In the genomic region with DNA sequence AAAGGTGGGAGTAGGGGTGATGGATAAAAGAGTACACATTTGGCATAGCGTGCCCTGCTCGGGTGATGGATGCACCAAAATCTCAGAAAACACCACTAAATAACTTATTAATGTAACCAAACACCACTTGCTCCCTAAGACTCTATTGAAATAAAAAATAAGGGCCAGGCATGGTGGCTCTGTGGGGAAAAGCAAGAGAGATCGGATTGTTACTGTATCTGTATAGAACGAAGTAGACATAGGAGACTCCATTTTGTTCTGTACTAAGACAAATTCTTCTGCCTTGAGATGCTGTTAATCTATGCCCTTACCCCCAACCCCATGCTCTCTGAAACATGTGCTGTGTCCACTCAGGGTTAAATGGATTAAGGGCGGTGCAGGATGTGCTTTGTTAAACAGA, we compare ENCODE assay signal across 9 cellular contexts. TPM values are rescaled to one million over a fixed set of nuclear protein-coding genes. Genes with fewer than 3 reads are reported as not detected.
DNase-seq lines count a peak whose midpoint lies in the region; ATAC-seq and TF ChIP-seq lines count a peak whose summit lies in the region.
"Not testable (repeated sequence)": the region's sequence is repeated elsewhere in the genome, so short reads cannot be mapped to it uniquely, and the experiment has no call there.
"Had no signal": no experiment of that assay in that cellular context is flagged by ENCODE, and none has a peak within 500 bp of the region (broad histone marks: within the 10 kb centered on the region; RNA-seq: fewer than 3 reads in every experiment).

No MANE protein-coding gene starts in this region.

- H2BK120ac ChIP-seq in H9 (ENCODE audit: low read depth, low read length, poor library complexity, severe bottlenecking) (peak overlapping the region; percentile 44), mesendoderm (ENCODE audit: low read depth, low read length) (peak overlapping the region; percentile 76)

- intact Hi-C loops in Caco-2 (cut with micrococcal nuclease; ENCODE audit: unreplicated experiment), result not testable (repeated sequence)

- H3K79me1 ChIP-seq in H9 (ENCODE audit: insufficient read depth, low read depth, low read length, poor library complexity, severe bottlenecking); mesendoderm (ENCODE audit: low read length): not testable (repeated sequence)

- not testable (repeated sequence) for H3K56ac ChIP-seq in H9 (ENCODE audit: insufficient read length, low read depth, low read length)
- H3K56ac ChIP-seq in mesendoderm (ENCODE audit: low read length), result peak overlapping the region; percentile 73

- H2AK5ac ChIP-seq in H9 (ENCODE audit: insufficient read length, low read length), result not testable (repeated sequence)
- H2AK5ac ChIP-seq in mesendoderm (ENCODE audit: low read length), result peak overlapping the region; percentile 81

- not testable (repeated sequence) for DNase-seq in Caco-2; H9; NT2/D1 (ENCODE audit: low read depth, low spot score); WTC11 (ENCODE audit: low spot score); epithelial cell of prostate (ENCODE audit: low read depth, low spot score); mesendoderm

- H3K23me2 ChIP-seq in H9 (ENCODE audit: insufficient read length, low read depth, low read length, poor library complexity, severe bottlenecking), result not testable (repeated sequence)

- not testable (repeated sequence) for H3K4me3 ChIP-seq in Caco-2 (ENCODE audit: low read depth, low read length); NT2/D1 (ENCODE audit: insufficient read length, low read depth); mesendoderm (ENCODE audit: low read length)

- not testable (repeated sequence) for H3K4me2 ChIP-seq in H9 (ENCODE audit: insufficient read depth, insufficient read length, low read length); mesendoderm (ENCODE audit: low read length)

- H2BK5ac ChIP-seq in H9 (ENCODE audit: insufficient read length, low read length), result not testable (repeated sequence)
- peak overlapping the region; percentile 16 for H2BK5ac ChIP-seq in mesendoderm (ENCODE audit: low read length)

- H3K4me1 ChIP-seq in Caco-2; H9 (ENCODE audit: insufficient read depth, low read length); NT2/D1 (ENCODE audit: insufficient read depth, insufficient read length); mesendoderm (ENCODE audit: control insufficient read depth, low read depth, low read length): not testable (repeated sequence)

- not testable (repeated sequence) for H3K36me3 ChIP-seq in Caco-2 (ENCODE audit: control insufficient read depth, insufficient read depth, low read length); NT2/D1 (ENCODE audit: insufficient read depth, insufficient read length, low read length); mesendoderm (ENCODE audit: control insufficient read depth, insufficient read depth, low read length)

- H3K18ac ChIP-seq in H9 (ENCODE audit: insufficient read length, low read depth, low read length) (peak overlapping the region; percentile 16), mesendoderm (ENCODE audit: low read length) (peak overlapping the region; percentile 47)

- H3K27me3 ChIP-seq in Caco-2 (replicated peaks; ENCODE audit: control insufficient read depth, insufficient read depth, low read length); H9 (ENCODE audit: insufficient read depth, low read length); NT2/D1 (ENCODE audit: insufficient read depth, insufficient read length); mesendoderm (ENCODE audit: insufficient read depth, low read length, poor library complexity): not testable (repeated sequence)

- peak overlapping the region; percentile 24 for H3T11ph ChIP-seq in H9 (ENCODE audit: low read length)

- not testable (repeated sequence) for H3K4ac ChIP-seq in H9 (ENCODE audit: low read depth, low read length)
- peak overlapping the region; percentile 84 for H3K4ac ChIP-seq in mesendoderm (ENCODE audit: low read depth, low read length)

- H4K20me1 ChIP-seq in H9 (ENCODE audit: control insufficient read depth, insufficient read depth, insufficient read length), result not testable (repeated sequence)

- H3K9ac ChIP-seq in H9 (ENCODE audit: extremely low read depth, insufficient read length, low read length), result not testable (repeated sequence)
- H3K9ac ChIP-seq in NT2/D1 (ENCODE audit: insufficient read length, low read depth), result peak overlapping the region; percentile 42
- H3K9ac ChIP-seq in mesendoderm (ENCODE audit: low read length), result peak overlapping the region; percentile 1

- H3K79me2 ChIP-seq in H9 (ENCODE audit: insufficient read depth, low read length); mesendoderm (ENCODE audit: control insufficient read depth, insufficient read depth, low read length): not testable (repeated sequence)

- H2AFZ ChIP-seq in H9 (ENCODE audit: low read length), result not testable (repeated sequence)

- not testable (repeated sequence) for BruUV-seq in Caco-2 (replicated peaks; lab: Mats Ljungman, UMichigan)

- POLR2A ChIA-PET in Caco-2 (lab: Charles Lee); WTC11 (lab: Charles Lee): not testable (repeated sequence)

- not testable (repeated sequence) for H3K9me3 Mint-ChIP-seq in Caco-2 (ENCODE audit: unreplicated experiment); H9; WTC11

- not testable (repeated sequence) for H3K9me3 ChIP-seq in Caco-2; H9 (ENCODE audit: control insufficient read depth, low read depth, low read length); NT2/D1 (ENCODE audit: insufficient read depth, low read length)

- H2BK15ac ChIP-seq in H9 (ENCODE audit: low read depth, low read length); mesendoderm (replicated peaks; ENCODE audit: low read depth): not testable (repeated sequence)

- not testable (repeated sequence) for H3K23ac ChIP-seq in H9 (ENCODE audit: insufficient read length, low read depth, low read length); mesendoderm (ENCODE audit: low read length)

- not testable (repeated sequence) for H3K4me3 Mint-ChIP-seq in Caco-2 (ENCODE audit: unreplicated experiment); H9
- H3K4me3 Mint-ChIP-seq in WTC11, result peak overlapping the region; percentile 27; the same call in 1 of the 2 replicates

- not testable (repeated sequence) for H4K5ac ChIP-seq in H9 (ENCODE audit: insufficient read length, low read depth, low read length); mesendoderm (ENCODE audit: low read length)

- H3K36me3 Mint-ChIP-seq in Caco-2 (ENCODE audit: insufficient read depth, unreplicated experiment), result not testable (repeated sequence)
- H3K36me3 Mint-ChIP-seq in H9 (ENCODE audit: insufficient read depth in 1 of 3, low read depth in 3 of 3) (peaks cover 0 to 31% (median 6%) of the 10 kb centered on the region in 3 experiments; a peak in 3 of 7 replicates), WTC11 (peaks cover 40% of the 10 kb centered on the region)

- H2BK20ac ChIP-seq in H9 (ENCODE audit: low read depth, low read length, poor library complexity, severe bottlenecking), result not testable (repeated sequence)

- CTCF ChIA-PET in Caco-2 (lab: Charles Lee); WTC11 (lab: Charles Lee): not testable (repeated sequence)

- H3K27me3 Mint-ChIP-seq in Caco-2 (ENCODE audit: insufficient read depth, unreplicated experiment); H9 (ENCODE audit: low read depth); WTC11 (ENCODE audit: low read depth): not testable (repeated sequence)

- not testable (repeated sequence) for ATAC-seq in WTC11

- not testable (repeated sequence) for H4K8ac ChIP-seq in H9 (replicated peaks; ENCODE audit: insufficient read length, low read depth, low read length); mesendoderm (ENCODE audit: low read depth, low read length)

- H2BK12ac ChIP-seq in H9 (ENCODE audit: insufficient read length, low read depth, low read length), result not testable (repeated sequence)

- H3K27ac Mint-ChIP-seq in Caco-2 (ENCODE audit: unreplicated experiment) (peak overlapping the region; percentile 42), H9 (peak overlapping the region; percentile 70 to 97 (median 91)), WTC11 (peak overlapping the region; percentile 98)

- WGBS in H9 (ENCODE audit: extremely low coverage, insufficient read length, low lambda C conversion rate), result no CpG with 5 or more reads among the region's 5 CpGs
- WGBS in mesendoderm (ENCODE audit: extremely low coverage, insufficient coverage, low lambda C conversion rate), result no CpG with 5 or more reads among the region's 5 CpGs

- H4K91ac ChIP-seq in H9 (ENCODE audit: insufficient read length, low read depth, low read length), result not testable (repeated sequence)

- H3K27ac ChIP-seq in H9 (ENCODE audit: insufficient read length, low read depth, low read length), result peak overlapping the region; percentile 28
- peak overlapping the region; percentile 79 for H3K27ac ChIP-seq in epithelial cell of prostate
- peak overlapping the region; percentile 82 for H3K27ac ChIP-seq in mesendoderm (ENCODE audit: low read depth, low read length)

- H3K14ac ChIP-seq in H9 (ENCODE audit: insufficient read depth, low read length), result not testable (repeated sequence)

- TF ChIP-seq CTCF in Caco-2 (IDR thresholded peaks at IDR 0.05; ENCODE audit: insufficient read depth in 1 of 2, low read depth in 1 of 2, low read length in 1 of 2, severe bottlenecking in 1 of 2, unreplicated experiment in 1 of 2); H9 (conservative IDR thresholded peaks at IDR 0.05); WTC11 (IDR thresholded peaks at IDR 0.05): not testable (repeated sequence)

- not testable (repeated sequence) for H3K4me1 Mint-ChIP-seq in Caco-2 (ENCODE audit: low read depth, unreplicated experiment)
- H3K4me1 Mint-ChIP-seq in H9, result peaks cover 56 to 57% of the 10 kb centered on the region in 2 experiments
- peaks cover 63% of the 10 kb centered on the region for H3K4me1 Mint-ChIP-seq in WTC11

RNA-seq across cellular contexts. Expression of gene NLRP12, which starts 14.3 kb away (rescaled TPM):
- total RNA-seq in Caco-2 (2022) (not detected in 2 replicates), H9 (2021) (3.6 and 4.0 TPM in 2 replicates), WTC11 (2021) (4.7 to 5.6 TPM (median 4.9 TPM) in 3 replicates)
- 1.0 TPM for polyA plus RNA-seq in mesendoderm (2013, experiment 1 of 2)
- 0.95 TPM for polyA plus RNA-seq in mesendoderm (2013, experiment 2 of 2)
- total RNA-seq: B cell; CD8-positive, alpha-beta T cell; GM23248 had no signal
- polyA plus RNA-seq: GM23248 had no signal

RNA-seq across cellular contexts. Expression of gene MYADM, which starts 29.2 kb away (rescaled TPM):
- 115 and 132 TPM in 2 replicates for total RNA-seq in Caco-2 (2022)
- 116 and 123 TPM in 2 replicates for total RNA-seq in H9 (2021)
- 78.6 to 86.4 TPM (median 79.7 TPM) in 3 replicates for total RNA-seq in WTC11 (2021)
- 133 TPM for polyA plus RNA-seq in mesendoderm (2013, experiment 1 of 2)
- 128 TPM for polyA plus RNA-seq in mesendoderm (2013, experiment 2 of 2)

RNA-seq across cellular contexts. Expression of gene PRKCG, which starts 43.6 kb away (rescaled TPM):
- total RNA-seq in Caco-2 (2022) (1.7 and 2.6 TPM in 2 replicates), H9 (2021) (7.1 and 8.8 TPM in 2 replicates), WTC11 (2021) (23.0 to 30.0 TPM (median 27.5 TPM) in 3 replicates)
- 1.8 TPM for polyA plus RNA-seq in mesendoderm (2013, experiment 1 of 2)
- 2.0 TPM for polyA plus RNA-seq in mesendoderm (2013, experiment 2 of 2)
- total RNA-seq: B cell, GM23248 had no signal
- polyA plus RNA-seq: GM23248 had no signal

Comparison
In these comparisons a context has a peak if more than half of its experiments do, and no peak if none do; other contexts are left out.
1. H3K27ac Mint-ChIP-seq: peak in every context shown above with its lines; median percentile 98 in WTC11; 91 in H9; 42 in Caco-2.
2. H3K27ac ChIP-seq: peak in every context shown above with its lines; median percentile 82 in mesendoderm; 79 in epithelial cell of prostate; 28 in H9.